Comparison of ENCODE assay signal across 10 cellular contexts in genomic region chr10:14578060-14578952, GRCh38.
DNase-seq lines count a peak whose midpoint lies in the region; ATAC-seq, FAIRE-seq and TF ChIP-seq lines count a peak whose summit lies in the region.
"Had no signal": no experiment of that assay in that cellular context is flagged by ENCODE, and none has a peak within 500 bp of the region (broad histone marks: within the 10 kb centered on the region; RNA-seq: fewer than 3 reads in every experiment).

No MANE protein-coding gene starts in this region.

- peak; percentile 82 for TF ChIP-seq POLR2A in endothelial cell of umbilical vein (IDR thresholded peaks at IDR 0.05; ENCODE audit: low read depth, low read length)

- dilution Hi-C loops in endothelial cell of umbilical vein (cut with MboI; ENCODE audit: extremely low pct_ligation_motif_present, low sequenced_read_pairs) = no loop called here

- in situ Hi-C loops in Panc1 (cut with HindIII; ENCODE audit: low pct_unique_long_range_greater_than_20kb, low sequenced_read_pairs) = no loop called here

- no TSS peak for BruUV-seq in Panc1 (replicated peaks; lab: Mats Ljungman, UMichigan)
- BruUV-seq in endothelial cell of umbilical vein (replicated peaks; lab: Mats Ljungman, UMichigan) = no TSS peak

- H3K36me3 Mint-ChIP-seq in CD8-positive, alpha-beta memory T cell = peaks cover 8 to 42% (median 9%) of the 10 kb centered on the region in 3 donors
- peaks cover 8 to 21% (median 12%) of the 10 kb centered on the region in 5 donors for H3K36me3 Mint-ChIP-seq in naive thymus-derived CD4-positive, alpha-beta T cell
- peaks cover 39% of the 10 kb centered on the region for H3K36me3 Mint-ChIP-seq in CD8-positive, alpha-beta T cell

- H4K20me1 ChIP-seq in endothelial cell of umbilical vein (replicated peaks; ENCODE audit: control insufficient read depth, extremely low read depth, insufficient read depth, low read length) = no peaks in the 10 kb centered on the region

- H3K27me3 Mint-ChIP-seq in CD8-positive, alpha-beta memory T cell = no peaks in the 10 kb centered on the region
- no peaks in the 10 kb centered on the region for H3K27me3 Mint-ChIP-seq in naive thymus-derived CD4-positive, alpha-beta T cell
- H3K27me3 Mint-ChIP-seq in CD8-positive, alpha-beta T cell (ENCODE audit: low read depth) = no peaks in the 10 kb centered on the region

- peaks cover 78% of the 10 kb centered on the region for H3K79me2 ChIP-seq in endothelial cell of umbilical vein (ENCODE audit: control insufficient read depth, insufficient read depth, low read length)

- H3K4me1 ChIP-seq in CD8-positive, alpha-beta memory T cell (ENCODE audit: insufficient read depth, low read length) = peaks cover 72% of the 10 kb centered on the region
- H3K4me1 ChIP-seq in Panc1 (ENCODE audit: control insufficient read depth, insufficient read depth, low read length) = 0 out of 2 replicates have a peak, but pooled peaks cover 7% of the 10 kb centered on the region
- H3K4me1 ChIP-seq in endothelial cell of umbilical vein (ENCODE audit: control insufficient read depth, extremely low read depth, insufficient read depth, low read length) = peaks cover 78% of the 10 kb centered on the region
- peaks cover 33 to 52% of the 10 kb centered on the region in 2 donors for H3K4me1 ChIP-seq in naive thymus-derived CD4-positive, alpha-beta T cell (ENCODE audit: control insufficient read depth in 2 of 2, insufficient read depth in 2 of 2, low read length in 2 of 2)
- H3K4me1 ChIP-seq in CD8-positive, alpha-beta T cell (ENCODE audit: insufficient read depth, low read length) = peaks cover 86% of the 10 kb centered on the region

- peak overlapping the region; percentile 15 to 96 (median 60) for H3K27ac Mint-ChIP-seq in CD8-positive, alpha-beta memory T cell
- H3K27ac Mint-ChIP-seq in naive thymus-derived CD4-positive, alpha-beta T cell = peak overlapping the region in 8 of 9 donors; percentile 27 to 79 (median 61)
- H3K27ac Mint-ChIP-seq in CD8-positive, alpha-beta T cell = no peak overlapping the region

- DNase-seq in CD8-positive, alpha-beta memory T cell = no peak
- DNase-seq in Panc1 (ENCODE audit: low read depth, low spot score) = no peak
- DNase-seq in endothelial cell of umbilical vein (ENCODE audit: low read depth, low spot score) = peak; percentile 100
- DNase-seq in naive thymus-derived CD4-positive, alpha-beta T cell = no peak
- DNase-seq in CD8-positive, alpha-beta T cell = no peak
- DNase-seq in activated CD4-positive, alpha-beta T cell treated with anti-CD3 and anti-CD28 coated beads for 4 hours = no peak
- DNase-seq: DMS79 treated with DMSO at 0.1 percent for 48 hours, SIG-M5 had no signal

- ATAC-seq in Panc1 = peak; percentile 76
- no peak for ATAC-seq in naive thymus-derived CD4-positive, alpha-beta T cell
- ATAC-seq in CD8-positive, alpha-beta T cell = no peak
- ATAC-seq in esophagus mucosa = no peak
- no peak for ATAC-seq in HG03139 (IDR thresholded peaks at IDR 0.05; ENCODE audit: unreplicated experiment)

- no peaks in the 10 kb centered on the region for H3K9me3 Mint-ChIP-seq in CD8-positive, alpha-beta memory T cell
- H3K9me3 Mint-ChIP-seq in naive thymus-derived CD4-positive, alpha-beta T cell = peaks cover 0 to 2% (median 0%) of the 10 kb centered on the region in 11 donors
- H3K9me3 Mint-ChIP-seq in CD8-positive, alpha-beta T cell = no peaks in the 10 kb centered on the region

- peaks cover 62 to 96% (median 93%) of the 10 kb centered on the region in 3 donors for H3K4me1 Mint-ChIP-seq in CD8-positive, alpha-beta memory T cell
- H3K4me1 Mint-ChIP-seq in naive thymus-derived CD4-positive, alpha-beta T cell = peaks cover 37 to 94% (median 88%) of the 10 kb centered on the region in 7 donors
- H3K4me1 Mint-ChIP-seq in CD8-positive, alpha-beta T cell (ENCODE audit: low read depth) = peaks cover 85% of the 10 kb centered on the region

- H3K27me3 ChIP-seq in CD8-positive, alpha-beta memory T cell (ENCODE audit: insufficient read depth, low read length, poor library complexity, severe bottlenecking) = no peaks in the 10 kb centered on the region
- H3K27me3 ChIP-seq in Panc1 (ENCODE audit: control insufficient read depth, insufficient read depth, low read length) = no peaks in the 10 kb centered on the region
- no peaks in the 10 kb centered on the region for H3K27me3 ChIP-seq in endothelial cell of umbilical vein (ENCODE audit: control insufficient read depth in 2 of 2, insufficient read depth in 2 of 2, low read length in 2 of 2)
- H3K27me3 ChIP-seq in naive thymus-derived CD4-positive, alpha-beta T cell (ENCODE audit: control insufficient read depth in 2 of 2, insufficient read depth in 2 of 2, low read length in 2 of 2) = no peaks in the 10 kb centered on the region
- no peaks in the 10 kb centered on the region for H3K27me3 ChIP-seq in CD8-positive, alpha-beta T cell (ENCODE audit: insufficient read depth, low read length)

- peak; percentile 93 for FAIRE-seq in endothelial cell of umbilical vein (lab: Jason Lieb, UNC)

- peak overlapping the region; percentile 91 for H3K9ac ChIP-seq in endothelial cell of umbilical vein (replicated peaks; ENCODE audit: extremely low read depth, insufficient read depth, low read length)

- CTCF ChIA-PET in CD8-positive, alpha-beta memory T cell (lab: Charles Lee) = interaction anchor here (1.7 kb wide), 1 partner anchor 81 kb away, joined by 3 read pairs; no protein-coding TSS in a partner anchor
- CTCF ChIA-PET in Panc1 (lab: Charles Lee) (no interaction called here), endothelial cell of umbilical vein (lab: Charles Lee) (interaction anchor here (0.9 to 3.5 kb wide), 9 partner anchors 11 to 245 kb away, joined by 3 to 18 read pairs (median 8); no protein-coding TSS in a partner anchor)
- CTCF ChIA-PET in naive thymus-derived CD4-positive, alpha-beta T cell (lab: Charles Lee) = no interaction called here
- CTCF ChIA-PET in CD8-positive, alpha-beta T cell (lab: Charles Lee) = interaction anchor here (0.9 to 1.4 kb wide), 5 partner anchors 10 to 79 kb away, joined by 3 to 6 read pairs (median 4); no protein-coding TSS in a partner anchor

- H3K36me3 ChIP-seq in CD8-positive, alpha-beta memory T cell (ENCODE audit: insufficient read depth, low read length) = no peaks in the 10 kb centered on the region
- H3K36me3 ChIP-seq in Panc1 (ENCODE audit: control insufficient read depth, insufficient read depth, low read length) (no peaks in the 10 kb centered on the region), endothelial cell of umbilical vein (ENCODE audit: control insufficient read depth in 2 of 2, extremely low read depth in 1 of 2, insufficient read depth in 2 of 2, low read length in 2 of 2) (no peaks in the 10 kb centered on the region)
- no peaks in the 10 kb centered on the region for H3K36me3 ChIP-seq in naive thymus-derived CD4-positive, alpha-beta T cell (ENCODE audit: control insufficient read depth in 2 of 3, insufficient read depth in 3 of 3, low read length in 3 of 3)
- no peaks in the 10 kb centered on the region for H3K36me3 ChIP-seq in CD8-positive, alpha-beta T cell (ENCODE audit: insufficient read depth, low read length)

- H3K4me3 ChIP-seq in CD8-positive, alpha-beta memory T cell (ENCODE audit: low read length) = no peak overlapping the region
- H3K4me3 ChIP-seq in Panc1 (ENCODE audit: low read depth in 2 of 2, low read length in 2 of 2) = peak overlapping the region; percentile 5 to 49; a peak in 3 of 4 replicates
- peak overlapping the region in 1 of 3 experiments; percentile 42 for H3K4me3 ChIP-seq in endothelial cell of umbilical vein (replicated peaks in 1 of 3; ENCODE audit: insufficient read depth in 1 of 3, low read depth in 1 of 3, low read length in 3 of 3)
- H3K4me3 ChIP-seq in naive thymus-derived CD4-positive, alpha-beta T cell (ENCODE audit: low read length) = no peak overlapping the region
- no peak overlapping the region for H3K4me3 ChIP-seq in CD8-positive, alpha-beta T cell (ENCODE audit: low read depth, low read length)

- no peak overlapping the region for H3K27ac ChIP-seq in CD8-positive, alpha-beta memory T cell (ENCODE audit: low read depth, low read length)
- H3K27ac ChIP-seq in Panc1 (ENCODE audit: low read length) = peak overlapping the region; percentile 59; the same call in 1 of the 2 replicates
- peak overlapping the region; percentile 97 for H3K27ac ChIP-seq in endothelial cell of umbilical vein (ENCODE audit: insufficient read depth, low read depth, low read length)
- no peak overlapping the region for H3K27ac ChIP-seq in naive thymus-derived CD4-positive, alpha-beta T cell (ENCODE audit: low read depth, low read length)
- H3K27ac ChIP-seq in CD8-positive, alpha-beta T cell (ENCODE audit: low read depth, low read length) = no peak overlapping the region

- intact Hi-C loops in Panc1 (cut with micrococcal nuclease; ENCODE audit: unreplicated experiment) = no loop called here
- intact Hi-C loops in endothelial cell of umbilical vein (cut with micrococcal nuclease) = loop anchor here (1.0 to 2.0 kb wide), 8 partner anchors 10 to 245 kb away; no protein-coding TSS in a partner anchor
- intact Hi-C loops in naive thymus-derived CD4-positive, alpha-beta T cell (cut with micrococcal nuclease) = loop anchor here in 1 of 2 donors (10.0 kb wide), 1 partner anchor 376 kb away; the partner anchor contains the start of genes DCLRE1C and MEIG1
- intact Hi-C loops in CD8-positive, alpha-beta T cell (cut with DNase I, micrococcal nuclease) = no loop called here

- POLR2A ChIA-PET in CD8-positive, alpha-beta memory T cell (lab: Charles Lee) = interaction anchor here (0.6 to 1.1 kb wide), 2 partner anchors 13 to 16 kb away, joined by 3 to 4 read pairs; no protein-coding TSS in a partner anchor
- POLR2A ChIA-PET in Panc1 (lab: Charles Lee) = no interaction called here
- POLR2A ChIA-PET in endothelial cell of umbilical vein (lab: Charles Lee) = interaction anchor here (2.0 kb wide), 1 partner anchor 10 kb away, joined by 14 read pairs; no protein-coding TSS in a partner anchor
- POLR2A ChIA-PET in naive thymus-derived CD4-positive, alpha-beta T cell (lab: Charles Lee) = interaction anchor here (0.7 to 20.1 kb wide), 3 partner anchors 11 to 51 kb away, joined by 3 to 429 read pairs (median 3); no protein-coding TSS in a partner anchor
- POLR2A ChIA-PET in CD8-positive, alpha-beta T cell (lab: Charles Lee) = interaction anchor here (0.8 kb wide), 1 partner anchor 17 kb away, joined by 3 read pairs; no protein-coding TSS in a partner anchor

- no peaks in the 10 kb centered on the region for H3K9me1 ChIP-seq in endothelial cell of umbilical vein (replicated peaks; ENCODE audit: control insufficient read depth, extremely low read depth, insufficient read depth, low read length)

- no peak overlapping the region for H3K4me3 Mint-ChIP-seq in CD8-positive, alpha-beta memory T cell
- H3K4me3 Mint-ChIP-seq in naive thymus-derived CD4-positive, alpha-beta T cell = peak overlapping the region in 1 of 10 donors; percentile 36
- no peak overlapping the region for H3K4me3 Mint-ChIP-seq in CD8-positive, alpha-beta T cell

- H3K4me2 ChIP-seq in endothelial cell of umbilical vein (ENCODE audit: insufficient read depth, low read length) = peak overlapping the region; percentile 93

- H2AFZ ChIP-seq in endothelial cell of umbilical vein (ENCODE audit: low read depth, low read length) = no peak overlapping the region

- no peaks in the 10 kb centered on the region for H3K9me3 ChIP-seq in CD8-positive, alpha-beta memory T cell (ENCODE audit: low read length)
- H3K9me3 ChIP-seq in Panc1 (ENCODE audit: control insufficient read depth, insufficient read depth, low read depth, low read length) (no peaks in the 10 kb centered on the region), endothelial cell of umbilical vein (replicated peaks; ENCODE audit: control insufficient read depth, insufficient read depth, low read length) (no peaks in the 10 kb centered on the region)
- no peaks in the 10 kb centered on the region for H3K9me3 ChIP-seq in naive thymus-derived CD4-positive, alpha-beta T cell (ENCODE audit: control insufficient read depth in 2 of 3, low read length in 3 of 3)
- no peaks in the 10 kb centered on the region for H3K9me3 ChIP-seq in CD8-positive, alpha-beta T cell (ENCODE audit: low read length)

- TF ChIP-seq CTCF in Panc1 (IDR thresholded peaks at IDR 0.05) (no peak), endothelial cell of umbilical vein (IDR thresholded peaks at IDR 0.05; ENCODE audit: extremely low read depth in 1 of 2, insufficient read depth in 1 of 2, low read depth in 1 of 2, low read length in 2 of 2) (no peak)
- no peak for TF ChIP-seq CTCF in CD8-positive, alpha-beta T cell (IDR thresholded peaks at IDR 0.05)

Comparison
In these comparisons a context has a peak if more than half of its experiments do, and no peak if none do; other contexts are left out.
1. H3K27ac ChIP-seq: peak in Panc1 (single experiment) and endothelial cell of umbilical vein (single experiment); none in CD8-positive, alpha-beta memory T cell (single experiment), naive thymus-derived CD4-positive, alpha-beta T cell (single experiment) and CD8-positive, alpha-beta T cell (single experiment).
2. H3K4me3 ChIP-seq: peak in Panc1 (2 of 2); none in CD8-positive, alpha-beta memory T cell (single experiment), naive thymus-derived CD4-positive, alpha-beta T cell (single experiment) and CD8-positive, alpha-beta T cell (single experiment).
3. CTCF ChIA-PET loops: an anchor here in CD8-positive, alpha-beta memory T cell (1.7 kb wide), endothelial cell of umbilical vein (0.9 to 3.5 kb wide) and CD8-positive, alpha-beta T cell (0.9 to 1.4 kb wide); none called in Panc1 and naive thymus-derived CD4-positive, alpha-beta T cell.